ENCODE assay signal across 15 cellular contexts in genomic region chr2:28134857-28135256, GRCh38.
DNase-seq lines count a peak whose midpoint lies in the region; ATAC-seq and TF ChIP-seq lines count a peak whose summit lies in the region.
"Had no signal": no experiment of that assay in that cellular context is flagged by ENCODE, and none has a peak within 500 bp of the region (broad histone marks: within the 10 kb centered on the region; RNA-seq: fewer than 3 reads in every experiment).

No MANE protein-coding gene starts in this region.

- peak overlapping the region in 3 of 4 donors; percentile 2 to 46 (median 39) for H3K27ac ChIP-seq in gastroesophageal sphincter
- H3K27ac ChIP-seq in thyroid gland: peak overlapping the region; percentile 1 to 46 (median 36)
- H3K27ac ChIP-seq in mesendoderm (ENCODE audit: low read depth, low read length): no peak overlapping the region

- no peak overlapping the region for H4K8ac ChIP-seq in mesendoderm (ENCODE audit: low read depth, low read length)

- H3K4me1 ChIP-seq in gastroesophageal sphincter (peaks cover 0 to 46% (median 9%) of the 10 kb centered on the region in 3 donors), thyroid gland (peaks cover 26 to 49% of the 10 kb centered on the region in 2 donors), mesendoderm (ENCODE audit: control insufficient read depth, low read depth, low read length) (no peaks in the 10 kb centered on the region)

- H3K36me3 ChIP-seq in gastroesophageal sphincter (peaks cover 0 to 5% of the 10 kb centered on the region in 2 donors), thyroid gland (no peaks in the 10 kb centered on the region), mesendoderm (ENCODE audit: control insufficient read depth, insufficient read depth, low read length) (no peaks in the 10 kb centered on the region)

- H2BK120ac ChIP-seq in mesendoderm (ENCODE audit: low read depth, low read length): no peak overlapping the region

- H3K79me2 ChIP-seq in mesendoderm (ENCODE audit: control insufficient read depth, insufficient read depth, low read length): no peaks in the 10 kb centered on the region

- H3K4me3 Mint-ChIP-seq in activated naive CD4-positive, alpha-beta T cell treated with anti-CD3 and anti-CD28 coated beads, Interleukin-2, amount 10 ng/mL, durations not matched to agents 7 days and 5 days: no peak overlapping the region
- H3K4me3 Mint-ChIP-seq in T-helper 17 cell: peak overlapping the region; percentile 21

- no peak overlapping the region for H3K23ac ChIP-seq in mesendoderm (ENCODE audit: low read length)

- H3K27me3 ChIP-seq in gastroesophageal sphincter (no peaks in the 10 kb centered on the region), thyroid gland (no peaks in the 10 kb centered on the region), mesendoderm (ENCODE audit: insufficient read depth, low read length, poor library complexity) (no peaks in the 10 kb centered on the region)
- H3K27me3 ChIP-seq: dorsolateral prefrontal cortex, spleen had no signal

- H3K27me3 Mint-ChIP-seq in activated naive CD4-positive, alpha-beta T cell treated with anti-CD3 and anti-CD28 coated beads, Interleukin-2, amount 10 ng/mL, durations not matched to agents 7 days and 5 days: no peaks in the 10 kb centered on the region
- H3K27me3 Mint-ChIP-seq in T-helper 17 cell: no peaks in the 10 kb centered on the region

- peaks cover 22% of the 10 kb centered on the region for H3K4me1 Mint-ChIP-seq in activated naive CD4-positive, alpha-beta T cell treated with anti-CD3 and anti-CD28 coated beads, Interleukin-2, amount 10 ng/mL, durations not matched to agents 7 days and 5 days
- H3K4me1 Mint-ChIP-seq in T-helper 17 cell: peaks cover 30% of the 10 kb centered on the region

- H3K4ac ChIP-seq in mesendoderm (ENCODE audit: low read depth, low read length): no peak overlapping the region

- no peak overlapping the region for H3K4me2 ChIP-seq in mesendoderm (ENCODE audit: low read length)

- peak; percentile 21 for DNase-seq in activated naive CD4-positive, alpha-beta T cell treated with anti-CD3 and anti-CD28 coated beads, Interleukin-2, amount 10 ng/mL, durations not matched to agents 7 days and 5 days
- no peak for DNase-seq in activated naive CD4-positive, alpha-beta T cell treated with Interleukin-2 at 50 U/mL for 16 hours
- DNase-seq in T-helper 17 cell: no peak
- DNase-seq in thyroid gland: no peak
- DNase-seq in mesendoderm: no peak
- DNase-seq in NCI-H1105 treated with DMSO at 0.1 percent for 48 hours (lab: John Stamatoyannopoulos, UW): no peak
- no peak for DNase-seq in cerebellar nuclear complex (lab: John Stamatoyannopoulos, UW)
- DNase-seq: H7; NCI-H187; NK-92 treated with Interleukin-12 subunit alpha and Interleukin-12 subunit beta, amount 100 ng/mL, for 24 hours; spleen had no signal

- intact Hi-C loops in thyroid gland (cut with DNase I): no loop called here

- no peak overlapping the region for H2BK15ac ChIP-seq in mesendoderm (replicated peaks; ENCODE audit: low read depth)

- CTCF ChIA-PET in activated naive CD4-positive, alpha-beta T cell treated with anti-CD3 and anti-CD28 coated beads, Interleukin-2, amount 10 ng/mL, durations not matched to agents 7 days and 5 days (lab: Charles Lee): no interaction called here

- WGBS in gastroesophageal sphincter (ENCODE audit: low coverage in 1 of 2), 2 donors: 17 to 33% methylated on average over 1 of the region's 1 CpG
- 26 to 29% methylated on average over 1 of the region's 1 CpG for WGBS in thyroid gland, 2 donors
- WGBS in mesendoderm (ENCODE audit: extremely low coverage, insufficient coverage, low lambda C conversion rate): no CpG with 5 or more reads among the region's 1 CpG

- H3K79me1 ChIP-seq in mesendoderm (ENCODE audit: low read length): no peaks in the 10 kb centered on the region

- H4K5ac ChIP-seq in mesendoderm (ENCODE audit: low read length): no peak overlapping the region

- TF ChIP-seq EP300 in gastroesophageal sphincter (IDR thresholded peaks at IDR 0.05): no peak

- no peak overlapping the region for H3K56ac ChIP-seq in mesendoderm (ENCODE audit: low read length)

- H3K9me3 ChIP-seq in T-helper 17 cell (ENCODE audit: control insufficient read depth, low read length, poor library complexity, severe bottlenecking) (no peaks in the 10 kb centered on the region), gastroesophageal sphincter (no peaks in the 10 kb centered on the region), thyroid gland (no peaks in the 10 kb centered on the region)
- H3K9me3 ChIP-seq: spleen had no signal

- ATAC-seq in T-helper 17 cell (peak; percentile 74), gastroesophageal sphincter (no peak)
- ATAC-seq: K562 had no signal

- H3K9me3 Mint-ChIP-seq in activated naive CD4-positive, alpha-beta T cell treated with anti-CD3 and anti-CD28 coated beads, Interleukin-2, amount 10 ng/mL, durations not matched to agents 7 days and 5 days: no peaks in the 10 kb centered on the region

- TF ChIP-seq POLR2A in gastroesophageal sphincter (IDR thresholded peaks at IDR 0.05) (no peak), thyroid gland (IDR thresholded peaks at IDR 0.05) (no peak)

- no peak overlapping the region for H3K18ac ChIP-seq in mesendoderm (ENCODE audit: low read length)

- peaks cover 20% of the 10 kb centered on the region for H3K36me3 Mint-ChIP-seq in activated naive CD4-positive, alpha-beta T cell treated with anti-CD3 and anti-CD28 coated beads, Interleukin-2, amount 10 ng/mL, durations not matched to agents 7 days and 5 days
- H3K36me3 Mint-ChIP-seq in T-helper 17 cell (ENCODE audit: low read depth): peaks cover 4% of the 10 kb centered on the region

- no peak overlapping the region for H3K4me3 ChIP-seq in gastroesophageal sphincter
- no peak overlapping the region for H3K4me3 ChIP-seq in thyroid gland (replicated peaks in 1 of 3)
- H3K4me3 ChIP-seq in mesendoderm (ENCODE audit: low read length): no peak overlapping the region
- H3K4me3 ChIP-seq: dorsolateral prefrontal cortex, K562, lung, spleen had no signal

- peak overlapping the region; percentile 80 for H3K27ac Mint-ChIP-seq in activated naive CD4-positive, alpha-beta T cell treated with anti-CD3 and anti-CD28 coated beads, Interleukin-2, amount 10 ng/mL, durations not matched to agents 7 days and 5 days
- peak overlapping the region; percentile 90 for H3K27ac Mint-ChIP-seq in T-helper 17 cell

- H2BK5ac ChIP-seq in mesendoderm (ENCODE audit: low read length): no peak overlapping the region

- no peak overlapping the region for H2AK5ac ChIP-seq in mesendoderm (ENCODE audit: low read length)

- H3K9ac ChIP-seq in mesendoderm (ENCODE audit: low read length): no peak overlapping the region

- TF ChIP-seq CTCF in gastroesophageal sphincter (IDR thresholded peaks at IDR 0.05) (no peak), thyroid gland (IDR thresholded peaks at IDR 0.05) (no peak)
